Comparison of ENCODE assay signal across 9 cellular contexts in genomic region chr17:67891481-67892119, GRCh38.
DNase-seq lines count a peak whose midpoint lies in the region; ATAC-seq and TF ChIP-seq lines count a peak whose summit lies in the region.
"Had no signal": no experiment of that assay in that cellular context is flagged by ENCODE, and none has a peak within 500 bp of the region (broad histone marks: within the 10 kb centered on the region; RNA-seq: fewer than 3 reads in every experiment).

No MANE protein-coding gene starts in this region.

- no peak for TF ChIP-seq CTCF in MM.1S (IDR thresholded peaks at IDR 0.05; ENCODE audit: low read length)

- no peaks in the 10 kb centered on the region for H3K4me1 ChIP-seq in MM.1S (ENCODE audit: low read length)

- DNase-seq in SIG-M5 treated with dmso at 0.1 percent for 504 hours (lab: John Stamatoyannopoulos, UW; ENCODE audit: unreplicated experiment) (peak; percentile 35), SIG-M5 (lab: John Stamatoyannopoulos, UW) (no peak), RKO (ENCODE audit: low spot score) (peak; percentile 61), fibroblast of the conjunctiva (ENCODE audit: low read depth) (peak; percentile 18), stromal cell of bone marrow (ENCODE audit: low read depth) (peak; percentile 24), MM.1S (no peak), NCI-H187 (lab: John Stamatoyannopoulos, UW) (no peak)
- DNase-seq: NCI-H2029 had no signal

- no peak overlapping the region for H3K4me3 ChIP-seq in MM.1S (ENCODE audit: low read length)

- H3K27ac ChIP-seq in MM.1S (ENCODE audit: low read length) = no peak overlapping the region

- peaks cover 11% of the 10 kb centered on the region for H3K79me2 ChIP-seq in MM.1S (ENCODE audit: low read length)

- no peak overlapping the region for H3K4me2 ChIP-seq in MM.1S (ENCODE audit: low read depth, low read length)

- ATAC-seq in GM18861 (IDR thresholded peaks at IDR 0.05; ENCODE audit: unreplicated experiment) = no peak

- no peak overlapping the region for H3K9ac ChIP-seq in MM.1S (ENCODE audit: low read length)

- H3K36me3 ChIP-seq in MM.1S (replicated peaks; ENCODE audit: insufficient read depth, low read length) = peaks cover 6% of the 10 kb centered on the region; the same call in 1 of the 2 replicates

- no peaks in the 10 kb centered on the region for H3K27me3 ChIP-seq in MM.1S (replicated peaks; ENCODE audit: insufficient read depth, low read length)

- no peaks in the 10 kb centered on the region for H4K20me1 ChIP-seq in MM.1S (ENCODE audit: insufficient read depth, low read length)

- H3K9me2 ChIP-seq in MM.1S (replicated peaks; ENCODE audit: insufficient read depth, low read length) = no peaks in the 10 kb centered on the region

- no peaks in the 10 kb centered on the region for H3F3A ChIP-seq in MM.1S (ENCODE audit: insufficient read depth, low read length)

- no peaks in the 10 kb centered on the region for H3K9me3 ChIP-seq in MM.1S (replicated peaks; ENCODE audit: insufficient read depth, low read length)

- H2AFZ ChIP-seq in MM.1S (ENCODE audit: low read length) = no peak overlapping the region

Comparison
In these comparisons a context has a peak if more than half of its experiments do, and no peak if none do; other contexts are left out.
1. DNase-seq: peak in SIG-M5 treated with dmso at 0.1 percent for 504 hours (single experiment), RKO (single experiment), fibroblast of the conjunctiva (single experiment) and stromal cell of bone marrow (single experiment); none in SIG-M5 (single experiment), MM.1S (single experiment) and NCI-H187 (0 of 2).